19 cellular contexts compared by ENCODE assay signal in genomic region chr9:136964171-136964689, GRCh38. TPM values are rescaled to one million over a fixed set of nuclear protein-coding genes. Genes with fewer than 3 reads are reported as not detected.
DNase-seq lines count a peak whose midpoint lies in the region; ATAC-seq and TF ChIP-seq lines count a peak whose summit lies in the region.
"Had no signal": no experiment of that assay in that cellular context is flagged by ENCODE, and none has a peak within 500 bp of the region (broad histone marks: within the 10 kb centered on the region; RNA-seq: fewer than 3 reads in every experiment).

No MANE protein-coding gene starts in this region.

- H3K9me3 ChIP-seq in HCT116 (ENCODE audit: control insufficient read depth in 1 of 2, insufficient read depth in 1 of 2, low read depth in 1 of 2, low read length in 2 of 2): no peaks in the 10 kb centered on the region
- H3K9me3 ChIP-seq: BLaER1 treated with 17β-estradiol and CSF1 and Interleukin-3, amounts not matched to agents 10 nM and 100 nM; MG63 had no signal

- peak overlapping the region; percentile 88 for H3K4me2 ChIP-seq in HCT116 (ENCODE audit: low read length)

- H2AFZ ChIP-seq in HCT116 (ENCODE audit: low read depth, low read length, poor library complexity, severe bottlenecking): no peak overlapping the region

- no peaks in the 10 kb centered on the region for H3K27me3 ChIP-seq in HCT116 (ENCODE audit: insufficient read depth, low read length)
- H3K27me3 ChIP-seq: MG63 had no signal

- no peaks in the 10 kb centered on the region for H3K9me2 ChIP-seq in HCT116 (ENCODE audit: insufficient read depth)

- no peaks in the 10 kb centered on the region for H3K36me3 ChIP-seq in HCT116 (ENCODE audit: control insufficient read depth in 1 of 2, insufficient read depth in 2 of 2, low read length in 2 of 2)
- H3K36me3 ChIP-seq: BLaER1 treated with 17β-estradiol and CSF1 and Interleukin-3, amounts not matched to agents 10 nM and 100 nM; MG63 had no signal

- CTCF ChIA-PET in HCT116 (lab: Charles Lee) (interaction anchor here (1.0 to 1.4 kb wide), 3 partner anchors 14 to 65 kb away, joined by 3 to 5 read pairs (median 3); no protein-coding TSS in a partner anchor), RWPE1 (lab: Yijun Ruan, JAX) (interaction anchor here (0.9 to 1.4 kb wide), 2 partner anchors 16 to 20 kb away, joined by 3 to 5 read pairs; partner anchors contain the start of gene FBXW5)

- TF ChIP-seq RAD21 in HCT116 (IDR thresholded peaks at IDR 0.05; ENCODE audit: low read depth): no peak

- intact Hi-C loops in HCT116 (cut with micrococcal nuclease) (no loop called here), left colon (cut with DNase I, micrococcal nuclease) (no loop called here)

- H4K20me1 ChIP-seq in HCT116 (ENCODE audit: insufficient read depth): no peaks in the 10 kb centered on the region
- H4K20me1 ChIP-seq: BLaER1 treated with 17β-estradiol and CSF1 and Interleukin-3, amounts not matched to agents 10 nM and 100 nM had no signal

- peak; percentile 83 for ATAC-seq in HCT116
- peak; percentile 96 for ATAC-seq in left colon
- ATAC-seq in GM19455 (IDR thresholded peaks at IDR 0.05; ENCODE audit: unreplicated experiment): no peak
- ATAC-seq: activated T-cell treated with anti-CD3 and anti-CD28 coated beads, Interleukin-2, amount 50 U/mL, for 4 hours; GM12878 had no signal

- no TSS peak for BruUV-seq in HCT116 (replicated peaks; lab: Mats Ljungman, UMichigan)

- H3K9ac ChIP-seq in HCT116 (ENCODE audit: low read length): peak overlapping the region; percentile 49

- TF ChIP-seq CTCF in HCT116 (IDR thresholded peaks at IDR 0.05 in 2 of 3, conservative IDR thresholded peaks at IDR 0.05 in 1 of 3; ENCODE audit: borderline replicate concordance in 1 of 3, insufficient read depth in 1 of 3, low read depth in 2 of 3, low read length in 2 of 3) (no peak), RWPE1 (conservative IDR thresholded peaks at IDR 0.05; ENCODE audit: low read depth) (no peak)

- no peaks in the 10 kb centered on the region for H3K79me2 ChIP-seq in HCT116 (ENCODE audit: insufficient read depth, low read length)

- H3K4me1 ChIP-seq in HCT116 (ENCODE audit: control insufficient read depth in 1 of 2, insufficient read depth in 2 of 2, low read length in 2 of 2): peaks cover 11 to 28% of the 10 kb centered on the region in 2 experiments

- RAD21 ChIA-PET in HCT116 (lab: Charles Lee; ENCODE audit: low non-redundant PET in 1 of 2, low total read pairs in 2 of 2, uncharacterized antibody in 2 of 2, unreplicated experiment in 2 of 2): no interaction called here

- peak overlapping the region; percentile 22 to 45 for H3K4me3 ChIP-seq in HCT116 (replicated peaks in 1 of 2; ENCODE audit: low read depth in 1 of 2, low read length in 2 of 2)
- H3K4me3 ChIP-seq: BLaER1 treated with 17β-estradiol and CSF1 and Interleukin-3, amounts not matched to agents 10 nM and 100 nM; GM12878; MG63 had no signal

- TF ChIP-seq POLR2A in HCT116 (IDR thresholded peaks at IDR 0.05; ENCODE audit: borderline replicate concordance, extremely low read depth, insufficient read depth, insufficient read length): no peak

- POLR2A ChIA-PET in HCT116 (lab: Charles Lee) (interaction anchor here (1.4 kb wide), 1 partner anchor 10 kb away, joined by 3 read pairs; no protein-coding TSS in a partner anchor), RWPE1 (lab: Yijun Ruan, JAX; ENCODE audit: low non-redundant PET) (interaction anchor here (0.6 kb wide), 1 partner anchor 14 kb away, joined by 3 read pairs; no protein-coding TSS in a partner anchor)

- DNase-seq in COLO668 (lab: John Stamatoyannopoulos, UW; ENCODE audit: unreplicated experiment) (peak; percentile 89), HCT116 (ENCODE audit: low read depth, low spot score) (no peak), RWPE1 (ENCODE audit: low spot score) (peak; percentile 59), left colon (peak; percentile 80 to 82), cortex of kidney (lab: John Stamatoyannopoulos, UW) (no peak), NCI-H526 treated with DMSO at 0.1 percent for 48 hours (lab: John Stamatoyannopoulos, UW) (no peak)
- DNase-seq: activated CD4-positive, alpha-beta T cell treated with anti-CD3 and anti-CD28 coated beads, Interleukin-2, amount 10 ng/mL, durations not matched to agents 24 days and 14 days; activated T-cell treated with anti-CD3 and anti-CD28 coated beads, Interleukin-2, amount 50 U/mL, for 4 hours; glutamatergic neuron; MG63; NCI-H2171 treated with DMSO at 0.1 percent for 48 hours; OCI-M1; posterior cingulate gyrus; stimulated activated CD4-positive, alpha-beta T cell treated with anti-CD3 and anti-CD28 coated beads, Interleukin-12 subunit alpha, Interleukin-12 subunit beta, amount 100 ng/mL, for 4 hours had no signal

- H3K27ac ChIP-seq in HCT116 (ENCODE audit: low read depth, low read length) (peak overlapping the region; percentile 63; the same call in 1 of the 2 replicates), RWPE1 (peak overlapping the region; percentile 66)
- H3K27ac ChIP-seq: BLaER1 treated with 17β-estradiol and CSF1 and Interleukin-3, amounts not matched to agents 10 nM and 100 nM had no signal

TF ChIP-seq in HCT116, 20 proteins besides CTCF, POLR2A, EP300 and RAD21:
- TF ChIP-seq JUND (IDR thresholded peaks at IDR 0.05): no peak
- no peak for TF ChIP-seq EZH2 (IDR thresholded peaks at IDR 0.05)
- no peak for TF ChIP-seq EZH2phosphoT487 (IDR thresholded peaks at IDR 0.05; ENCODE audit: borderline replicate concordance)
- TF ChIP-seq YY1 (IDR thresholded peaks at IDR 0.05; ENCODE audit: extremely low read depth, insufficient replicate concordance, low read depth, low read length): no peak
- TF ChIP-seq CEBPB (IDR thresholded peaks at IDR 0.05; ENCODE audit: low read depth): no peak
- peak; percentile 87; the same call in 1 of the 2 replicates for TF ChIP-seq EGR1 (IDR thresholded peaks at IDR 0.05; ENCODE audit: low read depth)
- peak; percentile 63 for TF ChIP-seq TCF7L2 (IDR thresholded peaks at IDR 0.05; ENCODE audit: borderline replicate concordance, extremely low read depth, insufficient read depth, insufficient read length)
- TF ChIP-seq REST (IDR thresholded peaks at IDR 0.05; ENCODE audit: low read depth): no peak
- TF ChIP-seq POLR2AphosphoS5 (IDR thresholded peaks at IDR 0.05; ENCODE audit: low read depth, low read length): peak; percentile 38; the same call in 1 of the 2 replicates
- TF ChIP-seq ZNF274 (IDR thresholded peaks at IDR 0.05; ENCODE audit: low read depth, low read length): no peak
- no peak for TF ChIP-seq ZBTB33 (IDR thresholded peaks at IDR 0.05; ENCODE audit: extremely low read depth, insufficient replicate concordance, low read length)
- no peak for TF ChIP-seq SRF (IDR thresholded peaks at IDR 0.05; ENCODE audit: low read depth)
- no peak for TF ChIP-seq ZFX (IDR thresholded peaks at IDR 0.05)

RNA-seq across cellular contexts. Expression of gene LCN12, which starts 12.2 kb away (rescaled TPM):
- total RNA-seq in HCT116 (2021; ENCODE audit: unreplicated experiment) (4.2 TPM), left colon (10 to 100 TPM in 1 of 2 donors, 1 to 10 TPM in 1; 8.5 to 10.2 TPM)
- polyA plus RNA-seq in HCT116 (2012): 1.4 and 2.0 TPM in 2 replicates

RNA-seq across cellular contexts. Expression of gene PTGDS, which starts 13.1 kb away (rescaled TPM):
- total RNA-seq in HCT116 (2021; ENCODE audit: unreplicated experiment): 3.1 TPM
- polyA plus RNA-seq in HCT116 (2012): 0.61 and 1.3 TPM in 2 replicates
- 10 to 100 TPM in 1 of 2 donors, 1 to 10 TPM in 1; 8.7 to 36.9 TPM for total RNA-seq in left colon
- total RNA-seq: activated CD4-positive, alpha-beta T cell treated with anti-CD3 and anti-CD28 coated beads, Interleukin-2, amount 10 ng/mL, durations not matched to agents 24 days and 14 days; epithelial cell of proximal tubule; GM12878 had no signal
- polyA plus RNA-seq: GM12878 had no signal

RNA-seq across cellular contexts. Expression of gene LCNL1, which starts 18.6 kb away (rescaled TPM):
- total RNA-seq in HCT116 (2021; ENCODE audit: unreplicated experiment): 0.44 TPM
- polyA plus RNA-seq in HCT116 (2012): 0.25 and 0.41 TPM in 2 replicates
- under 1 TPM in 1 of 2 donors, not detected in 1; 0.06 TPM for total RNA-seq in left colon
- total RNA-seq: activated CD4-positive, alpha-beta T cell treated with anti-CD3 and anti-CD28 coated beads, Interleukin-2, amount 10 ng/mL, durations not matched to agents 24 days and 14 days; activated T-cell treated with anti-CD3 and anti-CD28 coated beads, Interleukin-2, amount 50 U/mL, for 4 hours; epithelial cell of proximal tubule; GM12878; kidney epithelial cell had no signal
- polyA plus RNA-seq: GM12878 had no signal

RNA-seq across cellular contexts. Expression of gene C8G, which starts 19.2 kb away (rescaled TPM):
- total RNA-seq in HCT116 (2021; ENCODE audit: unreplicated experiment) (2.1 TPM), left colon (1 to 10 TPM; 3.9 to 8.3 TPM)
- polyA plus RNA-seq in HCT116 (2012): 0.42 and 0.69 TPM in 2 replicates
- total RNA-seq: epithelial cell of proximal tubule, kidney epithelial cell had no signal

RNA-seq across cellular contexts. Expression of gene FBXW5, which starts 19.7 kb away (rescaled TPM):
- 88.0 TPM for total RNA-seq in HCT116 (2021; ENCODE audit: unreplicated experiment)
- polyA plus RNA-seq in HCT116 (2012): 78.5 and 93.5 TPM in 2 replicates
- 100 to 1,000 TPM; 167 to 195 TPM for total RNA-seq in left colon

Comparison
In these comparisons a context has a peak if more than half of its experiments do, and no peak if none do; other contexts are left out.
1. DNase-seq: peak in COLO668 (single experiment), RWPE1 (single experiment) and left colon (2 of 2); none in HCT116 (single experiment), cortex of kidney (single experiment) and NCI-H526 treated with DMSO at 0.1 percent for 48 hours (single experiment).